In genomic region chr6:20447581-20448132, GRCh38 we compare ENCODE assay signal across 29 cellular contexts. TPM values are rescaled to one million over a fixed set of nuclear protein-coding genes. Genes with fewer than 3 reads are reported as not detected.
DNase-seq lines count a peak whose midpoint lies in the region; ATAC-seq, FAIRE-seq and TF ChIP-seq lines count a peak whose summit lies in the region.
"Had no signal": no experiment of that assay in that cellular context is flagged by ENCODE, and none has a peak within 500 bp of the region (broad histone marks: within the 10 kb centered on the region; RNA-seq: fewer than 3 reads in every experiment).

No MANE protein-coding gene starts in this region.

- no peaks in the 10 kb centered on the region for H3K27me3 Mint-ChIP-seq in H9 (ENCODE audit: low read depth)
- H3K27me3 Mint-ChIP-seq in Calu3 (ENCODE audit: unreplicated experiment), result no peaks in the 10 kb centered on the region
- H3K27me3 Mint-ChIP-seq: activated CD4-positive, alpha-beta T cell treated with anti-CD3 and anti-CD28 coated beads for 36 hours; activated T-cell treated with anti-CD3 and anti-CD28 coated beads, Interleukin-2, amount 50 U/mL, for 24 hours; progenitor cell of endocrine pancreas; type B pancreatic cell had no signal

- H2BK20ac ChIP-seq in H9 (ENCODE audit: low read depth, low read length, poor library complexity, severe bottlenecking), result no peak overlapping the region

- no peak overlapping the region for H4K91ac ChIP-seq in H9 (ENCODE audit: insufficient read length, low read depth, low read length)

- FAIRE-seq in K562 (lab: Jason Lieb, UNC), result no peak
- FAIRE-seq: bronchial epithelial cell had no signal

- H3K23me2 ChIP-seq in H9 (ENCODE audit: insufficient read length, low read depth, low read length, poor library complexity, severe bottlenecking), result no peaks in the 10 kb centered on the region

- TF ChIP-seq POLR2A in K562 (conservative IDR thresholded peaks at IDR 0.05), result no peak

- no peak overlapping the region for H2BK5ac ChIP-seq in H9 (ENCODE audit: insufficient read length, low read length)

- no peak overlapping the region for H2BK15ac ChIP-seq in H9 (ENCODE audit: low read depth, low read length)

- H3K9me1 ChIP-seq in K562 (ENCODE audit: control insufficient read depth, insufficient read depth, low read length), result no peaks in the 10 kb centered on the region

- no peak overlapping the region for H2BK12ac ChIP-seq in H9 (ENCODE audit: insufficient read length, low read depth, low read length)

- H2BK120ac ChIP-seq in H9 (ENCODE audit: low read depth, low read length, poor library complexity, severe bottlenecking), result no peak overlapping the region

- intact Hi-C loops in K562 (cut with micrococcal nuclease) (no loop called here), Calu3 (cut with micrococcal nuclease; ENCODE audit: unreplicated experiment) (no loop called here)

- POLR2A ChIA-PET in K562 (lab: Yijun Ruan, JAX), result interaction anchor here (1.0 to 3.6 kb wide), 5 partner anchors 9 to 69 kb away, joined by 3 to 17 read pairs (median 8); no protein-coding TSS in a partner anchor

- H3K18ac ChIP-seq in H9 (ENCODE audit: insufficient read length, low read depth, low read length), result no peak overlapping the region

- H3K79me2 ChIP-seq in H9 (ENCODE audit: insufficient read depth, low read length) (peaks cover 40% of the 10 kb centered on the region; the same call in 1 of the 2 replicates), K562 (ENCODE audit: control insufficient read depth, insufficient read depth, low read length) (peaks cover 99% of the 10 kb centered on the region)

- H2AFZ ChIP-seq in H9 (ENCODE audit: low read length) (no peak overlapping the region), K562 (ENCODE audit: low read depth, low read length) (no peak overlapping the region)
- H2AFZ ChIP-seq: hepatocyte had no signal

- H3K27ac Mint-ChIP-seq in H9 (peak overlapping the region in 2 of 3 experiments; percentile 59 to 93; a peak in 1 of 7 replicates), Calu3 (ENCODE audit: unreplicated experiment) (no peak overlapping the region)
- H3K27ac Mint-ChIP-seq: activated CD4-positive, alpha-beta T cell treated with anti-CD3 and anti-CD28 coated beads for 36 hours; activated T-cell treated with anti-CD3 and anti-CD28 coated beads, Interleukin-2, amount 50 U/mL, for 24 hours; T-helper 1 cell treated with Interleukin-12 subunit alpha and Interleukin-12 subunit beta and Interleukin-4 antibody, amounts not matched to agents 30 μg/mL and 1 μg/mL, for 36 hours had no signal

- peaks cover 43% of the 10 kb centered on the region for H3K36me3 ChIP-seq in K562 (ENCODE audit: control insufficient read depth, insufficient read depth, low read length)
- H3K36me3 ChIP-seq: left ventricle myocardium inferior had no signal

- H3K56ac ChIP-seq in H9 (ENCODE audit: insufficient read length, low read depth, low read length), result no peak overlapping the region

- H3K27ac ChIP-seq in H9 (ENCODE audit: insufficient read length, low read depth, low read length) (no peak overlapping the region), K562 (ENCODE audit: extremely low read depth, low read depth, low read length) (peak overlapping the region; percentile 8)
- H3K27ac ChIP-seq: foreskin keratinocyte, hepatocyte, left ventricle myocardium inferior, SK-N-MC, stomach had no signal

- no peak for TF ChIP-seq RAD21 in K562 (CRISPR knock-in tag; conservative IDR thresholded peaks at IDR 0.05 in 1 of 2, IDR thresholded peaks at IDR 0.05 in 1 of 2)

- no peak overlapping the region for H3K4me3 ChIP-seq in K562
- H3K4me3 ChIP-seq: hepatocyte, left ventricle myocardium inferior, SK-N-MC, stomach had no signal

- BruUV-seq in K562 (replicated peaks; lab: Mats Ljungman, UMichigan), result no TSS peak
- no TSS peak for BruUV-seq in Calu3 (replicated peaks; lab: Mats Ljungman, UMichigan)

- peaks cover 29 to 45% of the 10 kb centered on the region in 2 experiments for H3K4me1 Mint-ChIP-seq in H9
- H3K4me1 Mint-ChIP-seq in Calu3 (ENCODE audit: low read depth, unreplicated experiment), result peaks cover 31% of the 10 kb centered on the region

- no peak overlapping the region for H3K4me3 Mint-ChIP-seq in H9
- H3K4me3 Mint-ChIP-seq in Calu3 (ENCODE audit: low read depth, unreplicated experiment), result no peak overlapping the region
- H3K4me3 Mint-ChIP-seq: activated CD4-positive, alpha-beta T cell treated with anti-CD3 and anti-CD28 coated beads for 36 hours; activated T-cell treated with anti-CD3 and anti-CD28 coated beads, Interleukin-2, amount 50 U/mL, for 24 hours; CD8-positive, alpha-beta T cell; neural crest cell had no signal

- in situ Hi-C loops in K562 (cut with MboI), result no loop called here

- H3K4me2 ChIP-seq in H9 (ENCODE audit: insufficient read depth, insufficient read length, low read length) (no peak overlapping the region), K562 (ENCODE audit: insufficient read depth, low read length) (no peak overlapping the region)

- no peak overlapping the region for H4K5ac ChIP-seq in H9 (ENCODE audit: insufficient read length, low read depth, low read length)

- H3K9me3 ChIP-seq in H9 (ENCODE audit: control insufficient read depth, low read depth, low read length) (no peaks in the 10 kb centered on the region), K562 (replicated peaks; ENCODE audit: control insufficient read depth, insufficient read depth, low read depth, low read length) (no peaks in the 10 kb centered on the region)
- H3K9me3 ChIP-seq: left ventricle myocardium inferior, stomach had no signal

- peaks cover 12 to 18% (median 14%) of the 10 kb centered on the region in 3 experiments for H3K36me3 Mint-ChIP-seq in H9 (ENCODE audit: insufficient read depth in 1 of 3, low read depth in 3 of 3)
- peaks cover 19% of the 10 kb centered on the region for H3K36me3 Mint-ChIP-seq in Calu3 (ENCODE audit: insufficient read depth, unreplicated experiment)

- no peak overlapping the region for H3K4ac ChIP-seq in H9 (ENCODE audit: low read depth, low read length)

- H4K20me1 ChIP-seq in H9 (ENCODE audit: control insufficient read depth, insufficient read depth, insufficient read length) (no peaks in the 10 kb centered on the region), K562 (replicated peaks; ENCODE audit: control insufficient read depth, insufficient read depth, low read length) (no peaks in the 10 kb centered on the region)

- no peak overlapping the region for H3T11ph ChIP-seq in H9 (ENCODE audit: low read length)

- H3K27me3 ChIP-seq in H9 (ENCODE audit: insufficient read depth, low read length) (no peaks in the 10 kb centered on the region), K562 (ENCODE audit: control insufficient read depth in 2 of 2, insufficient read depth in 2 of 2, low read length in 2 of 2) (no peaks in the 10 kb centered on the region)
- H3K27me3 ChIP-seq: foreskin keratinocyte, hepatocyte, stomach had no signal

- ATAC-seq in K562 (no peak), GM21529 (IDR thresholded peaks at IDR 0.05; ENCODE audit: unreplicated experiment) (no peak)
- ATAC-seq: activated CD4-positive, alpha-beta T cell treated with anti-CD3 and anti-CD28 coated beads for 36 hours; CD8-positive, alpha-beta T cell; foreskin keratinocyte had no signal

- no CpG with 5 or more reads among the region's 4 CpGs for WGBS in H9 (ENCODE audit: extremely low coverage, insufficient read length, low lambda C conversion rate)
- 52% methylated on average over 4 of the region's 4 CpGs for WGBS in K562 (ENCODE audit: insufficient coverage, low coverage, missing lambda C conversion rate)

- TF ChIP-seq EP300 in K562 (IDR thresholded peaks at IDR 0.05; ENCODE audit: low read length), result no peak

- H3K9ac ChIP-seq in H9 (ENCODE audit: extremely low read depth, insufficient read length, low read length) (no peak overlapping the region), K562 (ENCODE audit: insufficient read depth in 1 of 2, low read depth in 2 of 2, low read length in 2 of 2) (no peak overlapping the region)

- H3K23ac ChIP-seq in H9 (ENCODE audit: insufficient read length, low read depth, low read length), result no peak overlapping the region

- peaks cover 5% of the 10 kb centered on the region for H3K79me1 ChIP-seq in H9 (ENCODE audit: insufficient read depth, low read depth, low read length, poor library complexity, severe bottlenecking)

- H3K14ac ChIP-seq in H9 (ENCODE audit: insufficient read depth, low read length), result no peak overlapping the region

- DNase-seq in H9 (no peak), K562 (ENCODE audit: extremely low read depth in 1 of 4, low spot score in 3 of 4) (no peak), iris pigment epithelial cell (ENCODE audit: low read depth) (peak; percentile 46), pons (ENCODE audit: low spot score) (peak; percentile 59), Calu3 (no peak)
- DNase-seq in stimulated activated CD4-positive, alpha-beta T cell treated with anti-CD3 and anti-CD28 coated beads, Interleukin-15, amount 100 ng/mL, for 24 hours, result no peak
- DNase-seq: activated CD4-positive, alpha-beta T cell treated with anti-CD3 and anti-CD28 coated beads for 36 hours; activated naive CD4-positive, alpha-beta T cell; activated T-cell treated with anti-CD3 and anti-CD28 coated beads, Interleukin-2, amount 50 U/mL, for 24 hours; amniotic stem cell; CD8-positive, alpha-beta T cell; dermis blood vessel endothelial cell; foreskin keratinocyte; H7; left ventricle myocardium inferior; NCI-H1105; NCI-H1930; NCI-H226; RPMI8226; stimulated activated CD8-positive, alpha-beta memory T cell treated with anti-CD3 and anti-CD28 coated beads, Interleukin-4, amount 100 ng/mL, for 48 hours; stomach had no signal

- CTCF ChIA-PET in K562 (lab: Yijun Ruan, JAX; ENCODE audit: low intra/inter-chr PET ratio), result no interaction called here
- CTCF ChIA-PET in Calu3 (lab: Charles Lee), result no interaction called here

- no peaks in the 10 kb centered on the region; a peak in 2 of 5 replicates for H3K9me3 Mint-ChIP-seq in H9
- peaks cover 15% of the 10 kb centered on the region for H3K9me3 Mint-ChIP-seq in Calu3 (ENCODE audit: low read depth, unreplicated experiment)
- H3K9me3 Mint-ChIP-seq: activated T-cell treated with anti-CD3 and anti-CD28 coated beads, Interleukin-2, amount 50 U/mL, for 24 hours; CD8-positive, alpha-beta T cell; T-helper 1 cell treated with Interleukin-12 subunit alpha and Interleukin-12 subunit beta and Interleukin-4 antibody, amounts not matched to agents 30 μg/mL and 1 μg/mL, for 36 hours had no signal

- TF ChIP-seq CTCF in H9 (conservative IDR thresholded peaks at IDR 0.05), result no peak
- TF ChIP-seq CTCF in K562 (IDR thresholded peaks at IDR 0.05 in 2 of 3, conservative IDR thresholded peaks at IDR 0.05 in 1 of 3; ENCODE audit: insufficient read depth in 2 of 3, low read depth in 1 of 3, low read length in 3 of 3), result no peak
- TF ChIP-seq CTCF in Calu3 (IDR thresholded peaks at IDR 0.05; ENCODE audit: unreplicated experiment), result no peak

- H4K8ac ChIP-seq in H9 (replicated peaks; ENCODE audit: insufficient read length, low read depth, low read length), result no peak overlapping the region

- no peak overlapping the region for H2AK5ac ChIP-seq in H9 (ENCODE audit: insufficient read length, low read length)

- H3K4me1 ChIP-seq in H9 (ENCODE audit: insufficient read depth, low read length), result peaks cover 4% of the 10 kb centered on the region; the same call in 1 of the 2 replicates
- H3K4me1 ChIP-seq in K562 (replicated peaks in 1 of 2; ENCODE audit: control insufficient read depth in 2 of 2, insufficient read depth in 2 of 2, low read length in 2 of 2), result peaks cover 21 to 45% of the 10 kb centered on the region in 2 experiments; a peak in 4 of 5 replicates

RNA-seq across cellular contexts. Expression of gene E2F3, which starts 46.0 kb away (rescaled TPM):
- total RNA-seq in H9 (2021), result 34.7 and 35.7 TPM in 2 replicates
- total RNA-seq in K562 (2011; cell fraction: chromatin; rRNA removed; ENCODE audit: low replicate concordance), result 24.9 and 55.4 TPM in 2 replicates
- total RNA-seq in K562 (2011; cell fraction: nucleolus; rRNA removed), result 17.5 and 22.4 TPM in 2 replicates
- 30.3 and 42.3 TPM in 2 replicates for total RNA-seq in K562 (2011; cell fraction: nucleoplasm; rRNA removed)
- total RNA-seq in K562 (2014; rRNA removed), result 11.1 and 13.2 TPM in 2 replicates
- total RNA-seq in K562 (2014; rRNA removed; fragmentation: Illumina TruSeq; extraction: Trizol), result 29.6 and 33.6 TPM in 2 replicates
- 25.9 and 26.5 TPM in 2 replicates for total RNA-seq in K562 (2015; rRNA removed; fragmentation: Illumina TruSeq; extraction: Trizol)
- 41.3 and 44.7 TPM in 2 replicates for total RNA-seq in K562 (2021)
- polyA plus RNA-seq in K562 (2011; rRNA removed), result 26.3 and 31.6 TPM in 2 replicates
- polyA plus RNA-seq in K562 (2011; cell fraction: cytosol; rRNA removed), result 8.7 and 15.4 TPM in 2 replicates
- 40.0 and 46.3 TPM in 2 replicates for polyA plus RNA-seq in K562 (2011; cell fraction: nucleus; rRNA removed)
- 24.2 and 27.2 TPM in 2 replicates for polyA plus RNA-seq in K562 (2012)
- 41.2 and 41.6 TPM in 2 replicates for polyA plus RNA-seq in K562 (2014; fragmentation: Illumina TruSeq; extraction: Trizol)
- 10 to 100 TPM; 11.8 to 14.8 TPM for polyA plus RNA-seq in K562 (2014; fragmentation: Nextera tagmentation; extraction: Ambion mirVana)
- 23.8 and 27.2 TPM in 2 replicates for polyA plus RNA-seq in K562 (2014; rRNA removed)
- 26.4 and 27.4 TPM in 2 replicates for polyA minus RNA-seq in K562 (2011; rRNA and poly(A)+ RNA removed)
- polyA minus RNA-seq in K562 (2011; cell fraction: cytosol; rRNA and poly(A)+ RNA removed), result 15.8 and 21.2 TPM in 2 replicates
- 12.7 and 14.9 TPM in 2 replicates for polyA minus RNA-seq in K562 (2011; cell fraction: nucleus; rRNA and poly(A)+ RNA removed)
- 69.1 and 69.8 TPM in 2 replicates for total RNA-seq in Calu3 (2022)

Comparison
In these comparisons a context has a peak if more than half of its experiments do, and no peak if none do; other contexts are left out.
1. DNase-seq: peak in iris pigment epithelial cell (single experiment) and pons (single experiment); none in H9 (single experiment), K562 (0 of 4), Calu3 (single experiment) and stimulated activated CD4-positive, alpha-beta T cell treated with anti-CD3 and anti-CD28 coated beads, Interleukin-15, amount 100 ng/mL, for 24 hours (single experiment).